Comparison of ENCODE assay signal across 13 cellular contexts in genomic region chr15:29920515-29920914, GRCh38.
DNase-seq lines count a peak whose midpoint lies in the region; TF ChIP-seq lines count a peak whose summit lies in the region.
"Had no signal": no experiment of that assay in that cellular context is flagged by ENCODE, and none has a peak within 500 bp of the region (broad histone marks: within the 10 kb centered on the region; RNA-seq: fewer than 3 reads in every experiment).

No MANE protein-coding gene starts in this region.

- peak; percentile 65 for DNase-seq in Caki2 (ENCODE audit: low read depth)
- DNase-seq in M059J (ENCODE audit: low read depth) = peak; percentile 81
- DNase-seq in endothelial cell (ENCODE audit: low spot score) = no peak
- DNase-seq in mucosa of gallbladder (ENCODE audit: low spot score) = peak; percentile 68
- no peak for DNase-seq in COLO668 (lab: John Stamatoyannopoulos, UW; ENCODE audit: unreplicated experiment)
- no peak for DNase-seq in adrenal gland
- DNase-seq in stimulated activated CD4-positive, alpha-beta T cell treated with anti-CD3 and anti-CD28 coated beads, Interleukin-1b, Interleukin-23, amount 100 ng/mL, for 48 hours = no peak
- DNase-seq in right atrium auricular region (ENCODE audit: low spot score) = no peak
- DNase-seq: activated T-cell treated with anti-CD3 and anti-CD28 coated beads, Interleukin-2, amount 50 U/mL, for 48 hours; NCI-H2227 treated with DMSO at 0.1 percent for 48 hours; Right ventricle myocardium superior; WERI-Rb-1 had no signal

- H3K9me3 Mint-ChIP-seq in endothelial cell (ENCODE audit: unreplicated experiment) = no peaks in the 10 kb centered on the region

- in situ Hi-C loops in Caki2 (cut with HindIII; ENCODE audit: low pct_unique_long_range_greater_than_20kb, low sequenced_read_pairs) = no loop called here

- TF ChIP-seq POLR2A in adrenal gland (IDR thresholded peaks at IDR 0.05) = no peak

- H3K4me1 ChIP-seq in adrenal gland (replicated peaks in 1 of 2) (no peaks in the 10 kb centered on the region), right atrium auricular region (peaks cover 0 to 23% of the 10 kb centered on the region in 2 donors)

- H3K36me3 ChIP-seq in adrenal gland (replicated peaks in 1 of 2) (no peaks in the 10 kb centered on the region), right atrium auricular region (no peaks in the 10 kb centered on the region)
- H3K36me3 ChIP-seq: WERI-Rb-1 had no signal

- peaks cover 3% of the 10 kb centered on the region for H3K27me3 Mint-ChIP-seq in endothelial cell (ENCODE audit: unreplicated experiment)

- no peaks in the 10 kb centered on the region for H3K36me3 Mint-ChIP-seq in endothelial cell (ENCODE audit: low read depth, unreplicated experiment)
- H3K36me3 Mint-ChIP-seq: brain had no signal

- no peak overlapping the region for H3K4me3 ChIP-seq in adrenal gland
- H3K4me3 ChIP-seq in right atrium auricular region = no peak overlapping the region

- no peak overlapping the region for H3K4me3 Mint-ChIP-seq in endothelial cell (ENCODE audit: unreplicated experiment)
- H3K4me3 Mint-ChIP-seq: brain had no signal

- H3K27ac ChIP-seq in adrenal gland = no peak overlapping the region
- peak overlapping the region in 1 of 2 donors; percentile 25 for H3K27ac ChIP-seq in right atrium auricular region
- H3K27ac ChIP-seq: WERI-Rb-1 had no signal

- intact Hi-C loops in adrenal gland (cut with DNase I) = loop anchor here in 1 of 2 donors (5.0 to 10.0 kb wide), 2 partner anchors 76 to 173 kb away; no protein-coding TSS in a partner anchor

- H3K9me3 ChIP-seq in adrenal gland (replicated peaks in 1 of 3) (no peaks in the 10 kb centered on the region), right atrium auricular region (no peaks in the 10 kb centered on the region)

- 70 to 82% (median 78%) methylated on average over 12 of the region's 12 CpGs for WGBS in adrenal gland, 4 donors

- no peaks in the 10 kb centered on the region for H3K27me3 ChIP-seq in adrenal gland
- no peaks in the 10 kb centered on the region for H3K27me3 ChIP-seq in right atrium auricular region

- H3K27ac Mint-ChIP-seq in endothelial cell (ENCODE audit: unreplicated experiment) = peak overlapping the region; percentile 34
- H3K27ac Mint-ChIP-seq: brain had no signal

- TF ChIP-seq CTCF in endothelial cell (IDR thresholded peaks at IDR 0.05; ENCODE audit: unreplicated experiment) = no peak
- no peak for TF ChIP-seq CTCF in adrenal gland (IDR thresholded peaks at IDR 0.05)
- no peak for TF ChIP-seq CTCF in right atrium auricular region (IDR thresholded peaks at IDR 0.05)

- peaks cover 35% of the 10 kb centered on the region for H3K4me1 Mint-ChIP-seq in endothelial cell (ENCODE audit: unreplicated experiment)

Comparison
In these comparisons a context has a peak if more than half of its experiments do, and no peak if none do; other contexts are left out.
1. DNase-seq: peak in Caki2 (single experiment), M059J (single experiment) and mucosa of gallbladder (single experiment); none in endothelial cell (single experiment), COLO668 (single experiment), adrenal gland (0 of 7), stimulated activated CD4-positive, alpha-beta T cell treated with anti-CD3 and anti-CD28 coated beads, Interleukin-1b, Interleukin-23, amount 100 ng/mL, for 48 hours (single experiment) and right atrium auricular region (single experiment).